Comparison of ENCODE assay signal across 15 cellular contexts in genomic region chr12:49512541-49512940, GRCh38. TPM values are rescaled to one million over a fixed set of nuclear protein-coding genes. Genes with fewer than 3 reads are reported as not detected.
DNase-seq lines count a peak whose midpoint lies in the region; ATAC-seq and TF ChIP-seq lines count a peak whose summit lies in the region.
"Had no signal": no experiment of that assay in that cellular context is flagged by ENCODE, and none has a peak within 500 bp of the region (broad histone marks: within the 10 kb centered on the region; RNA-seq: fewer than 3 reads in every experiment).

No MANE protein-coding gene starts in this region.

- RAD21 ChIA-PET in HCT116 (lab: Charles Lee; ENCODE audit: low non-redundant PET in 1 of 2, low total read pairs in 2 of 2, uncharacterized antibody in 2 of 2, unreplicated experiment in 2 of 2): interaction anchor here (0.6 to 3.8 kb wide), 2 partner anchors 154 kb away, joined by 3 to 33 read pairs; no protein-coding TSS in a partner anchor

- H3K4me1 ChIP-seq in HCT116 (ENCODE audit: control insufficient read depth in 1 of 2, insufficient read depth in 2 of 2, low read length in 2 of 2) (peaks cover 87 to 89% of the 10 kb centered on the region in 2 experiments), PC-3 (ENCODE audit: insufficient read depth, low read length) (peaks cover 42% of the 10 kb centered on the region), esophagus muscularis mucosa (peaks cover 0 to 5% (median 0%) of the 10 kb centered on the region in 4 donors)
- H3K4me1 ChIP-seq: HAP-1 had no signal

- DNase-seq in HCT116 (ENCODE audit: low read depth, low spot score) (no peak), PC-3 (peak; percentile 57), esophagus muscularis mucosa (ENCODE audit: extremely low spot score) (peak; percentile 3), OCI-M1 (lab: John Stamatoyannopoulos, UW) (no peak)
- DNase-seq: CD8-positive, alpha-beta T cell; COR-L47; DMS153; DMS79 treated with DMSO at 0.1 percent for 48 hours; EL; GOT3 had no signal

- H2AFZ ChIP-seq in HCT116 (ENCODE audit: low read depth, low read length, poor library complexity, severe bottlenecking) (no peak overlapping the region), PC-3 (ENCODE audit: low read length) (no peak overlapping the region)

- intact Hi-C loops in HCT116 (cut with micrococcal nuclease) (no loop called here), PC-3 (cut with micrococcal nuclease) (loop anchor here (10.0 kb wide), 1 partner anchor 228 kb away; no protein-coding TSS in a partner anchor), esophagus muscularis mucosa (cut with DNase I) (loop anchor here (10.0 kb wide), 1 partner anchor 228 kb away; no protein-coding TSS in a partner anchor)

- H3K27me3 ChIP-seq in HCT116 (ENCODE audit: insufficient read depth, low read length) (no peaks in the 10 kb centered on the region), PC-3 (ENCODE audit: low read length) (no peaks in the 10 kb centered on the region), esophagus muscularis mucosa (no peaks in the 10 kb centered on the region)

- no peak overlapping the region for H3K4me3 ChIP-seq in HCT116 (replicated peaks in 1 of 2; ENCODE audit: low read depth in 1 of 2, low read length in 2 of 2)
- H3K4me3 ChIP-seq in PC-3 (ENCODE audit: low read length): no peak overlapping the region
- H3K4me3 ChIP-seq in esophagus muscularis mucosa: no peak overlapping the region
- H3K4me3 ChIP-seq: HAP-1 had no signal

- 86% methylated on average over 1 of the region's 1 CpG for WGBS in esophagus muscularis mucosa

- H3K9me2 ChIP-seq in HCT116 (ENCODE audit: insufficient read depth) (no peaks in the 10 kb centered on the region), PC-3 (replicated peaks; ENCODE audit: low read length) (no peaks in the 10 kb centered on the region)

- no peak for TF ChIP-seq RAD21 in HCT116 (IDR thresholded peaks at IDR 0.05; ENCODE audit: low read depth)

- CTCF ChIA-PET in HCT116 (lab: Charles Lee): interaction anchor here (0.9 to 8.4 kb wide), 6 partner anchors 9 to 223 kb away, joined by 3 to 261 read pairs (median 7); partner anchors contain the start of gene SPATS2
- CTCF ChIA-PET in PC-3 (lab: Charles Lee): interaction anchor here (0.6 to 5.3 kb wide), 8 partner anchors 9 to 214 kb away, joined by 3 to 63 read pairs (median 4); partner anchors contain the start of genes DNAJC22 and SPATS2

- TF ChIP-seq CTCF in 22Rv1 (IDR thresholded peaks at IDR 0.05) (no peak), HCT116 (IDR thresholded peaks at IDR 0.05 in 2 of 3, conservative IDR thresholded peaks at IDR 0.05 in 1 of 3; ENCODE audit: borderline replicate concordance in 1 of 3, insufficient read depth in 1 of 3, low read depth in 2 of 3, low read length in 2 of 3) (no peak), PC-3 (conservative IDR thresholded peaks at IDR 0.05; ENCODE audit: low read depth, low read length) (no peak), esophagus muscularis mucosa (IDR thresholded peaks at IDR 0.05) (no peak)

- peaks cover 5% of the 10 kb centered on the region for H3F3A ChIP-seq in PC-3 (ENCODE audit: low read length, unreplicated experiment)

- H3K4me2 ChIP-seq in HCT116 (ENCODE audit: low read length) (peak overlapping the region; percentile 14; the same call in 1 of the 2 replicates), PC-3 (ENCODE audit: low read length) (peak overlapping the region; percentile 41; the same call in 1 of the 2 replicates)

- H3K9ac ChIP-seq in HCT116 (ENCODE audit: low read length) (no peak overlapping the region), PC-3 (ENCODE audit: low read length) (no peak overlapping the region)

- H3K79me2 ChIP-seq in HCT116 (ENCODE audit: insufficient read depth, low read length) (peaks cover 13% of the 10 kb centered on the region; the same call in 1 of the 2 replicates), PC-3 (ENCODE audit: low read length) (no peaks in the 10 kb centered on the region)

- H3K27ac ChIP-seq in 22Rv1 (peak overlapping the region; percentile 65), HCT116 (ENCODE audit: low read depth, low read length) (peak overlapping the region; percentile 95; the same call in 1 of the 2 replicates), PC-3 (ENCODE audit: low read length) (peak overlapping the region; percentile 56), esophagus muscularis mucosa (replicated peaks in 1 of 4) (no peak overlapping the region)

- H4K20me1 ChIP-seq in HCT116 (ENCODE audit: insufficient read depth): no peaks in the 10 kb centered on the region
- no peaks in the 10 kb centered on the region for H4K20me1 ChIP-seq in PC-3 (ENCODE audit: low read length)

- H3K36me3 ChIP-seq in HCT116 (ENCODE audit: control insufficient read depth in 1 of 2, insufficient read depth in 2 of 2, low read length in 2 of 2) (no peaks in the 10 kb centered on the region), PC-3 (ENCODE audit: low read depth, low read length) (no peaks in the 10 kb centered on the region), esophagus muscularis mucosa (peaks cover 0 to 6% (median 2%) of the 10 kb centered on the region in 4 donors)

- no peaks in the 10 kb centered on the region for H3K9me3 ChIP-seq in HCT116 (ENCODE audit: control insufficient read depth in 1 of 2, insufficient read depth in 1 of 2, low read depth in 1 of 2, low read length in 2 of 2)
- no peaks in the 10 kb centered on the region for H3K9me3 ChIP-seq in PC-3 (ENCODE audit: low read length)
- H3K9me3 ChIP-seq in esophagus muscularis mucosa: no peaks in the 10 kb centered on the region
- H3K9me3 ChIP-seq: HAP-1 had no signal

- POLR2A ChIA-PET in HCT116 (lab: Charles Lee): interaction anchor here (1.1 to 3.7 kb wide), 5 partner anchors 9 to 154 kb away, joined by 5 to 23 read pairs (median 7); partner anchors contain the start of gene SPATS2
- POLR2A ChIA-PET in PC-3 (lab: Charles Lee; ENCODE audit: unreplicated experiment): interaction anchor here (0.5 to 2.3 kb wide), 4 partner anchors 65 to 177 kb away, joined by 3 to 16 read pairs (median 6); partner anchors contain the start of gene SPATS2

- ATAC-seq in HCT116 (no peak), PC-3 (peak; percentile 70), HG02610 (IDR thresholded peaks at IDR 0.05; ENCODE audit: unreplicated experiment) (no peak), HG03025 (IDR thresholded peaks at IDR 0.05; ENCODE audit: low FRiP score, unreplicated experiment) (no peak)
- ATAC-seq: CD8-positive, alpha-beta T cell; HepG2 had no signal

- TF ChIP-seq POLR2A in HCT116 (IDR thresholded peaks at IDR 0.05; ENCODE audit: borderline replicate concordance, extremely low read depth, insufficient read depth, insufficient read length) (no peak), esophagus muscularis mucosa (IDR thresholded peaks at IDR 0.05; ENCODE audit: low read depth) (no peak)

- BruUV-seq in HCT116 (replicated peaks; lab: Mats Ljungman, UMichigan) (no TSS peak), PC-3 (replicated peaks; lab: Mats Ljungman, UMichigan) (no TSS peak)

- TF ChIP-seq EP300 in esophagus muscularis mucosa (IDR thresholded peaks at IDR 0.05): no peak

TF ChIP-seq in HCT116, 20 proteins besides CTCF, POLR2A, EP300 and RAD21 (continues in another document):
- TF ChIP-seq EGR1 (IDR thresholded peaks at IDR 0.05; ENCODE audit: low read depth): no peak
- TF ChIP-seq CBX3 (IDR thresholded peaks at IDR 0.05; ENCODE audit: low read depth): no peak
- TF ChIP-seq ELF1 (IDR thresholded peaks at IDR 0.05; ENCODE audit: borderline replicate concordance, low read depth): no peak
- TF ChIP-seq MAX (IDR thresholded peaks at IDR 0.05): no peak
- TF ChIP-seq ZBTB33 (IDR thresholded peaks at IDR 0.05; ENCODE audit: extremely low read depth, insufficient replicate concordance, low read length): no peak
- TF ChIP-seq YY1 (IDR thresholded peaks at IDR 0.05; ENCODE audit: extremely low read depth, insufficient replicate concordance, low read depth, low read length): no peak

RNA-seq across cellular contexts. Expression of gene KCNH3, which starts 26.3 kb away (rescaled TPM):
- 35.3 TPM for total RNA-seq in HCT116 (2021; ENCODE audit: unreplicated experiment)
- 20.4 and 22.5 TPM in 2 replicates for polyA plus RNA-seq in HCT116 (2012)
- total RNA-seq in PC-3 (2014; rRNA removed): 0.07 and 0.12 TPM in 2 replicates
- total RNA-seq in esophagus muscularis mucosa: under 1 TPM in 3 of 4 donors, not detected in 1; 0.34 to 0.66 (median 0.65) TPM

RNA-seq across cellular contexts. Expression of gene MCRS1, which starts 55.4 kb away (rescaled TPM):
- 91.9 TPM for total RNA-seq in HCT116 (2021; ENCODE audit: unreplicated experiment)
- 72.1 and 82.4 TPM in 2 replicates for polyA plus RNA-seq in HCT116 (2012)
- total RNA-seq in PC-3 (2014; rRNA removed): 86.8 and 95.8 TPM in 2 replicates
- 10 to 100 TPM; 43.7 to 71.9 (median 56.4) TPM for total RNA-seq in esophagus muscularis mucosa

Comparison
In these comparisons a context has a peak if more than half of its experiments do, and no peak if none do; other contexts are left out.
1. H3K27ac ChIP-seq: peak in 22Rv1 (single experiment), HCT116 (single experiment) and PC-3 (single experiment); none in esophagus muscularis mucosa (0 of 4).
2. DNase-seq: peak in PC-3 (single experiment) and esophagus muscularis mucosa (single experiment); none in HCT116 (single experiment) and OCI-M1 (single experiment).
3. RNA of gene KCNH3, which starts 26.3 kb away (total RNA-seq): 35.3 TPM in HCT116 (single experiment); 0.34 to 0.66 TPM in esophagus muscularis mucosa and 0.07 to 0.12 TPM in PC-3; every median in the first group is over 10 times any median in the second.